ENCODE assay signal across 8 cellular contexts in genomic region chrX:11111947-11112346, GRCh38. TPM values are rescaled to one million over a fixed set of nuclear protein-coding genes. Genes with fewer than 3 reads are reported as not detected.
DNase-seq lines count a peak whose midpoint lies in the region; ATAC-seq and TF ChIP-seq lines count a peak whose summit lies in the region.

No MANE protein-coding gene starts in this region.

- H3K9me3 ChIP-seq in adrenal gland (replicated peaks in 1 of 3) = no peaks in the 10 kb centered on the region
- no peaks in the 10 kb centered on the region for H3K9me3 ChIP-seq in left lung
- no peaks in the 10 kb centered on the region for H3K9me3 ChIP-seq in thoracic aorta

- in situ Hi-C loops in ACHN (cut with HindIII; ENCODE audit: low pct_ligation_motif_present, low pct_unique_long_range_greater_than_20kb, low sequenced_read_pairs) = no loop called here

- H3K27me3 ChIP-seq in adrenal gland (no peaks in the 10 kb centered on the region), left lung (no peaks in the 10 kb centered on the region), thoracic aorta (replicated peaks; ENCODE audit: insufficient read depth) (no peaks in the 10 kb centered on the region)

- H3K36me3 Mint-ChIP-seq in activated CD4-positive, alpha-beta T cell treated with anti-CD3 and anti-CD28 coated beads for 36 hours (ENCODE audit: low read depth) = peaks cover 16% of the 10 kb centered on the region

- peak overlapping the region; percentile 21 to 91 (median 72) for H3K27ac ChIP-seq in adrenal gland
- H3K27ac ChIP-seq in left lung = peak overlapping the region in 1 of 2 donors; percentile 86
- peak overlapping the region; percentile 35 to 68 for H3K27ac ChIP-seq in thoracic aorta

- H3K27ac Mint-ChIP-seq in activated CD4-positive, alpha-beta T cell treated with anti-CD3 and anti-CD28 coated beads for 36 hours = peak overlapping the region; percentile 95

- no peaks in the 10 kb centered on the region for H3K9me3 Mint-ChIP-seq in activated CD4-positive, alpha-beta T cell treated with anti-CD3 and anti-CD28 coated beads for 36 hours (ENCODE audit: low read depth)

- H3K27me3 Mint-ChIP-seq in activated CD4-positive, alpha-beta T cell treated with anti-CD3 and anti-CD28 coated beads for 36 hours = no peaks in the 10 kb centered on the region

- peaks cover 0 to 25% of the 10 kb centered on the region in 2 donors for H3K36me3 ChIP-seq in adrenal gland (replicated peaks in 1 of 2)
- H3K36me3 ChIP-seq in left lung = peaks cover 0 to 22% of the 10 kb centered on the region in 2 donors
- peaks cover 4% of the 10 kb centered on the region for H3K36me3 ChIP-seq in thoracic aorta

- peaks cover 0 to 15% of the 10 kb centered on the region in 2 donors for H3K4me1 ChIP-seq in adrenal gland (replicated peaks in 1 of 2)
- H3K4me1 ChIP-seq in left lung = peaks cover 0 to 15% of the 10 kb centered on the region in 2 donors
- H3K4me1 ChIP-seq in thoracic aorta (ENCODE audit: control insufficient read depth in 1 of 2, low read depth in 2 of 2) = peaks cover 5 to 11% of the 10 kb centered on the region in 2 donors

- H3K4me1 Mint-ChIP-seq in activated CD4-positive, alpha-beta T cell treated with anti-CD3 and anti-CD28 coated beads for 36 hours = peaks cover 22% of the 10 kb centered on the region

- no peak overlapping the region for H3K4me3 Mint-ChIP-seq in activated CD4-positive, alpha-beta T cell treated with anti-CD3 and anti-CD28 coated beads for 36 hours

- no peak for DNase-seq in activated CD4-positive, alpha-beta T cell treated with anti-CD3 and anti-CD28 coated beads for 36 hours
- no peak for DNase-seq in activated CD4-positive, alpha-beta T cell treated with anti-CD3 and anti-CD28 coated beads for 1 hour
- DNase-seq in adrenal gland (no peak), left lung (no peak), thoracic aorta (ENCODE audit: low spot score) (no peak), HCEC 1CT (no peak), ACHN (no peak), GF-D8 (lab: John Stamatoyannopoulos, UW) (no peak)

- POLR2A ChIA-PET in activated CD4-positive, alpha-beta T cell treated with anti-CD3 and anti-CD28 coated beads for 36 hours (lab: Charles Lee) = no interaction called here

- 36 to 62% (median 50%) methylated on average over 8 to 9 of the region's 9 CpGs for WGBS in adrenal gland, 4 donors

- peak overlapping the region in 2 of 4 donors; percentile 24 to 66 for H3K4me3 ChIP-seq in adrenal gland
- H3K4me3 ChIP-seq in left lung = peak overlapping the region; percentile 46 to 58
- peak overlapping the region; percentile 81 for H3K4me3 ChIP-seq in thoracic aorta

- CTCF ChIA-PET in activated CD4-positive, alpha-beta T cell treated with anti-CD3 and anti-CD28 coated beads for 36 hours (lab: Charles Lee) = no interaction called here

- TF ChIP-seq CTCF in adrenal gland (IDR thresholded peaks at IDR 0.05) (no peak), left lung (IDR thresholded peaks at IDR 0.05) (no peak), thoracic aorta (IDR thresholded peaks at IDR 0.05) (no peak)

- intact Hi-C loops in activated CD4-positive, alpha-beta T cell treated with anti-CD3 and anti-CD28 coated beads for 36 hours (cut with DNase I, micrococcal nuclease) = loop anchor here (2.0 to 5.0 kb wide), 4 partner anchors 647 to 1097 kb away; partner anchors contain the start of gene MSL3 (in 1 of the 2)
- intact Hi-C loops in adrenal gland (cut with DNase I) (no loop called here), left lung (cut with DNase I) (no loop called here)

- no peak for TF ChIP-seq POLR2A in adrenal gland (IDR thresholded peaks at IDR 0.05)

- no peak for ATAC-seq in activated CD4-positive, alpha-beta T cell treated with anti-CD3 and anti-CD28 coated beads for 36 hours
- ATAC-seq in left lung = no peak
- ATAC-seq in thoracic aorta (ENCODE audit: insufficient number of reproducible peaks, low FRiP score, low read depth) = no peak

RNA-seq across cellular contexts. Expression of gene HCCS, which starts 0.8 kb away (rescaled TPM):
- 10 to 100 TPM; 24.4 to 24.7 TPM for total RNA-seq in activated CD4-positive, alpha-beta T cell treated with anti-CD3 and anti-CD28 coated beads for 36 hours
- total RNA-seq in adrenal gland = 10 to 100 TPM in 7 of 8 donors, 1 to 10 TPM in 1; 8.4 to 35.6 (median 21.0) TPM
- polyA plus RNA-seq in adrenal gland = 10 to 100 TPM in 1 of 3 donors, 1 to 10 TPM in 2; 7.1 to 47.0 (median 7.3) TPM
- 10 to 100 TPM; 18.9 to 20.8 TPM for total RNA-seq in left lung
- 1 to 10 TPM; 4.7 to 4.9 TPM for total RNA-seq in thoracic aorta

Comparison
In these comparisons a context has a peak if more than half of its experiments do, and no peak if none do; other contexts are left out.
1. intact Hi-C loops: an anchor here in activated CD4-positive, alpha-beta T cell treated with anti-CD3 and anti-CD28 coated beads for 36 hours (2.0 to 5.0 kb wide); none called in adrenal gland and left lung.